ENCODE assay signal across 9 cellular contexts in the genomic region with DNA sequence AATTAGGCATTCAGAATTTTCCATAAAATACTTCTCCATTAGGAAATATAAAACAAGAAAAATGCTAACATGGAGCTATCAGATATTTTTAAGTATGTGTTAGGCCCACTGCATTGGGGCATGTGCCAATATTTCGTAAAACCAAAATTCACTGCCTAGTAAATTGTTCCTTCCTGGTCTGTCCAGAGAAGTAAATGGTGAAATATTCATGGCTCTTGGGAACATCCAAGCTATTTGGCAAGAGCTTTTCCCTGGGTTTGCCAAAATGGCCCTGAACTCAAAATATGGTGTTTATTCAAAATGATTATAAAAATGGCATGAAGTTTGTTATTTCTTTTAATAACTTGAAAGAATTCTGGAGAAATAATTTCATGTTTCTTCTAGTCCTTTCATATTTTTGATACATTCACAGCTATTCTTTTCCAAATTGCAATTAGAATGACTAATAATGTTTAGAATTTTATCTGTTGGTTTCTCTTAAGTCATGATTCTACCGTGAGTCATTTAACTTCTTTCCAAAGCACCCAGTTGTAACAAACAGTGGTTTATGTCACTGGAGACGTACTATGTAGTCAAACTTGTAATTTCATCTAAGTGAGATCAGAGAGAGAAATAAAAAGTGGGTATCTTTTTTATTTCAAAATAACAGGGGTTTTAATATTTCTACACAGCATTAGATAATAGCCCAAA. TPM values are rescaled to one million over a fixed set of nuclear protein-coding genes. Genes with fewer than 3 reads are reported as not detected.
DNase-seq lines count a peak whose midpoint lies in the region; ATAC-seq and TF ChIP-seq lines count a peak whose summit lies in the region.
"Had no signal": no experiment of that assay in that cellular context is flagged by ENCODE, and none has a peak within 500 bp of the region (broad histone marks: within the 10 kb centered on the region; RNA-seq: fewer than 3 reads in every experiment).

No MANE protein-coding gene starts in this region.

- peak; percentile 86 for ATAC-seq in omental fat pad (ENCODE audit: low FRiP score)
- no peak for ATAC-seq in HG03135 (IDR thresholded peaks at IDR 0.05; ENCODE audit: unreplicated experiment)
- no peak for ATAC-seq in HG03175 (IDR thresholded peaks at IDR 0.05; ENCODE audit: unreplicated experiment)

- TF ChIP-seq CTCF in AG04450 (IDR thresholded peaks at IDR 0.05; ENCODE audit: low read depth, low read length) (no peak), epithelial cell of proximal tubule (conservative IDR thresholded peaks at IDR 0.05; ENCODE audit: low read depth, low read length) (no peak), omental fat pad (IDR thresholded peaks at IDR 0.05) (no peak)

- no peak overlapping the region for H3K4me3 Mint-ChIP-seq in activated naive CD8-positive, alpha-beta T cell treated with anti-CD3 and anti-CD28 coated beads for 36 hours
- H3K4me3 Mint-ChIP-seq: nephron progenitor cell had no signal

- H3K4me3 ChIP-seq in AG04450 (ENCODE audit: low read depth, low read length), result no peak overlapping the region
- no peak overlapping the region for H3K4me3 ChIP-seq in epithelial cell of proximal tubule (ENCODE audit: low read depth, low read length)

- POLR2A ChIA-PET in AG04450 (lab: Yijun Ruan, JAX), result interaction anchor here (1.3 kb wide), 1 partner anchor 25 kb away, joined by 9 read pairs; the partner anchor contains the start of gene SLC19A2

- H3K4me1 Mint-ChIP-seq in activated naive CD8-positive, alpha-beta T cell treated with anti-CD3 and anti-CD28 coated beads for 36 hours, result peaks cover 4% of the 10 kb centered on the region
- H3K4me1 Mint-ChIP-seq: nephron progenitor cell had no signal

- H3K36me3 Mint-ChIP-seq in activated naive CD8-positive, alpha-beta T cell treated with anti-CD3 and anti-CD28 coated beads for 36 hours, result peaks cover 35% of the 10 kb centered on the region

- no peaks in the 10 kb centered on the region for H3K27me3 ChIP-seq in AG04450 (ENCODE audit: control insufficient read depth, insufficient read depth, low read length)

- H3K9me3 Mint-ChIP-seq in activated naive CD8-positive, alpha-beta T cell treated with anti-CD3 and anti-CD28 coated beads for 36 hours, result no peaks in the 10 kb centered on the region
- H3K9me3 Mint-ChIP-seq: nephron progenitor cell had no signal

- no peak overlapping the region for H3K27ac ChIP-seq in AG04450 (ENCODE audit: low read depth, low read length)

- peak; percentile 29 for DNase-seq in AG04450 (ENCODE audit: low read depth, low spot score)
- DNase-seq in M059J (ENCODE audit: low read depth), result peak; percentile 82
- peak; percentile 63 for DNase-seq in epithelial cell of proximal tubule (ENCODE audit: low read depth)
- no peak for DNase-seq in omental fat pad (ENCODE audit: low spot score)
- no peak for DNase-seq in mesenteric fat pad (ENCODE audit: low spot score)
- DNase-seq in activated naive CD8-positive, alpha-beta T cell treated with anti-CD3 and anti-CD28 coated beads for 36 hours, result no peak
- DNase-seq: nephron progenitor cell had no signal

- H3K27me3 Mint-ChIP-seq in activated naive CD8-positive, alpha-beta T cell treated with anti-CD3 and anti-CD28 coated beads for 36 hours, result no peaks in the 10 kb centered on the region

- CTCF ChIA-PET in AG04450 (lab: Charles Lee), result interaction anchor here (0.9 to 3.0 kb wide), 2 partner anchors 30 to 35 kb away, joined by 3 to 11 read pairs; no protein-coding TSS in a partner anchor

- H3K27ac Mint-ChIP-seq in activated naive CD8-positive, alpha-beta T cell treated with anti-CD3 and anti-CD28 coated beads for 36 hours, result no peak overlapping the region
- H3K27ac Mint-ChIP-seq: nephron progenitor cell had no signal

- H3K9me3 ChIP-seq in AG04450 (ENCODE audit: control insufficient read depth, insufficient read depth, low read length), result no peaks in the 10 kb centered on the region

RNA-seq across cellular contexts. Expression of gene SLC19A2, which starts 25.7 kb away (rescaled TPM):
- polyA plus RNA-seq in AG04450 (2011; rRNA removed), result 4.8 and 6.0 TPM in 2 replicates
- 5.3 and 7.8 TPM in 2 replicates for polyA minus RNA-seq in AG04450 (2011; rRNA and poly(A)+ RNA removed)
- total RNA-seq in M059J (2014; rRNA removed; shearing (Covaris generic)), result 8.1 and 10.4 TPM in 2 replicates
- 12.3 and 20.3 TPM in 2 replicates for total RNA-seq in epithelial cell of proximal tubule
- total RNA-seq in omental fat pad, result 100 to 1,000 TPM in 2 of 4 donors, 10 to 100 TPM in 2; 48.8 to 195 (median 96.0) TPM
- total RNA-seq in mesenteric fat pad, result 53.9 TPM
- total RNA-seq in activated naive CD8-positive, alpha-beta T cell treated with anti-CD3 and anti-CD28 coated beads for 36 hours, result 1 to 10 TPM; 6.2 to 6.5 TPM

Comparison
In these comparisons a context has a peak if more than half of its experiments do, and no peak if none do; other contexts are left out.
1. DNase-seq: peak in AG04450 (single experiment), M059J (single experiment) and epithelial cell of proximal tubule (single experiment); none in omental fat pad (single experiment), mesenteric fat pad (single experiment) and activated naive CD8-positive, alpha-beta T cell treated with anti-CD3 and anti-CD28 coated beads for 36 hours (single experiment).